Comparison of ENCODE assay signal across 27 cellular contexts in genomic region chr11:76026862-76027261, GRCh38.
"Had no signal": no experiment of that assay in that cellular context is flagged by ENCODE, and none has a peak within 500 bp of the region (broad histone marks: within the 10 kb centered on the region; RNA-seq: fewer than 3 reads in every experiment).

No MANE protein-coding gene starts in this region.

- FAIRE-seq: endometrium, keratinocyte, urothelium cell line had no signal

- H3K4me3 ChIP-seq: esophagus squamous epithelium, heart right ventricle, lower lobe of right lung, neural progenitor cell, prostate gland, right atrium auricular region, skin epidermis, spleen, thoracic aorta, tibial nerve, upper lobe of left lung had no signal

- H3K9me3 ChIP-seq: esophagus squamous epithelium, lower lobe of right lung, prostate gland, right atrium auricular region, spleen, thoracic aorta, tibial nerve, upper lobe of left lung had no signal

- ATAC-seq: effector memory CD8-positive, alpha-beta T cell; heart right ventricle; left ventricle myocardium superior; lower lobe of right lung; naive thymus-derived CD4-positive, alpha-beta T cell; stimulated activated naive B cell treated with anti-CD40 and anti-IgM and Interleukin-4, amounts not matched to agents 10 μg/mL and 1 μg/mL and 100 μg/mL, for 72 hours had no signal

- H3K27me3 ChIP-seq: esophagus squamous epithelium, heart right ventricle, neural progenitor cell, right atrium auricular region, spleen, tibial nerve, upper lobe of left lung had no signal

- H3K4me2 ChIP-seq: neural progenitor cell had no signal

- H3K4me3 Mint-ChIP-seq: effector memory CD8-positive, alpha-beta T cell; immature natural killer cell; naive thymus-derived CD4-positive, alpha-beta T cell; nephron; neural progenitor cell; stimulated activated naive B cell treated with anti-CD40 and anti-IgM and Interleukin-4, amounts not matched to agents 10 μg/mL and 1 μg/mL and 100 μg/mL, for 72 hours; stimulated activated naive CD8-positive, alpha-beta T cell treated with anti-CD3 and anti-CD28 coated beads, Interleukin-15, Interleukin-2, amounts not matched to agents 100 ng/mL and 50 ng/mL, for 24 hours had no signal

- H2AFZ ChIP-seq: neural progenitor cell had no signal

- H3K9ac ChIP-seq: neural progenitor cell had no signal

- H3K36me3 ChIP-seq: lower lobe of right lung, neural progenitor cell, prostate gland, right atrium auricular region, thoracic aorta, upper lobe of left lung had no signal

- H3K27me3 Mint-ChIP-seq: effector memory CD8-positive, alpha-beta T cell; naive thymus-derived CD4-positive, alpha-beta T cell; stimulated activated naive B cell treated with anti-CD40 and anti-IgM and Interleukin-4, amounts not matched to agents 10 μg/mL and 1 μg/mL and 100 μg/mL, for 72 hours; stimulated activated naive CD8-positive, alpha-beta T cell treated with anti-CD3 and anti-CD28 coated beads, Interleukin-15, Interleukin-2, amounts not matched to agents 100 ng/mL and 50 ng/mL, for 24 hours had no signal

- H3K27ac ChIP-seq: esophagus squamous epithelium, heart right ventricle, lower lobe of right lung, neural progenitor cell, prostate gland, right atrium auricular region, skin epidermis, spleen, thoracic aorta, tibial nerve, upper lobe of left lung had no signal

- DNase-seq: cortex of kidney; effector memory CD8-positive, alpha-beta T cell; erythroblast; esophagus squamous epithelium; foreskin melanocyte; glutamatergic neuron; heart right ventricle; hippocampal formation; immature natural killer cell; left ventricle myocardium superior; lower lobe of right lung; midbrain; naive thymus-derived CD4-positive, alpha-beta T cell; spleen; stimulated activated naive B cell treated with anti-CD40 and anti-IgM and Interleukin-4, amounts not matched to agents 10 μg/mL and 1 μg/mL and 100 μg/mL, for 72 hours; upper lobe of left lung had no signal

- H3K9me3 Mint-ChIP-seq: effector memory CD8-positive, alpha-beta T cell; immature natural killer cell; stimulated activated naive CD8-positive, alpha-beta T cell treated with anti-CD3 and anti-CD28 coated beads, Interleukin-15, Interleukin-2, amounts not matched to agents 100 ng/mL and 50 ng/mL, for 24 hours had no signal

- H3K27ac Mint-ChIP-seq: effector memory CD8-positive, alpha-beta T cell; immature natural killer cell; naive thymus-derived CD4-positive, alpha-beta T cell; nephron; neural progenitor cell; stimulated activated naive CD8-positive, alpha-beta T cell treated with anti-CD3 and anti-CD28 coated beads, Interleukin-15, Interleukin-2, amounts not matched to agents 100 ng/mL and 50 ng/mL, for 24 hours had no signal

- H3K4me1 ChIP-seq: prostate gland, spleen had no signal
